ENCODE assay signal across 11 cellular contexts in the genomic region with DNA sequence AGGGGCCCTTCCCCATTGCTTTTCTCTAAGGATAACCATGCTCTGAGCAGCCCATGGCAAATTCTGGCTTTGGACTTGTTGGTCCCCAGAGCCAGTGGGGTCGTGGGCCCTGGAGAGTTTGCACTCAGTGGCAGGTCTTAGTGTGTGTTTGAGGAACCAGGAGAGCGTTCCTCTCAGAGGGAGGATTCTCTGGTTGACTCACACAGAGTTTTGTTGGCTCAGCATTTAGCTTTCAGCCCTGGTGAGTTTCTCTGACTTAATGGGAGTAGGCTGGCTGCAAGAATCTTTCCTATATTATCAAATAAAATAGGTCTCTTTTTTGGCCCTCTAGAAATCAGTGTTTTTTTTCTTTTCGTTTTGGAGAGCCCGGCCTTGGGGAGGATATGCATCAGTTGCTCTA. TPM values are rescaled to one million over a fixed set of nuclear protein-coding genes. Genes with fewer than 3 reads are reported as not detected.
DNase-seq lines count a peak whose midpoint lies in the region; ATAC-seq and TF ChIP-seq lines count a peak whose summit lies in the region.
"Had no signal": no experiment of that assay in that cellular context is flagged by ENCODE, and none has a peak within 500 bp of the region (broad histone marks: within the 10 kb centered on the region; RNA-seq: fewer than 3 reads in every experiment).

No MANE protein-coding gene starts in this region.

- peaks cover 0 to 20% (median 6%) of the 10 kb centered on the region in 5 donors for H3K27me3 Mint-ChIP-seq in naive thymus-derived CD4-positive, alpha-beta T cell

- peaks cover 72% of the 10 kb centered on the region for H3K4me1 ChIP-seq in body of pancreas
- H3K4me1 ChIP-seq in naive thymus-derived CD4-positive, alpha-beta T cell (ENCODE audit: control insufficient read depth in 2 of 2, insufficient read depth in 2 of 2, low read length in 2 of 2): no peaks in the 10 kb centered on the region
- H3K4me1 ChIP-seq in testis: peaks cover 17% of the 10 kb centered on the region

- peaks cover 0 to 2% (median 0%) of the 10 kb centered on the region in 7 donors for H3K4me1 Mint-ChIP-seq in naive thymus-derived CD4-positive, alpha-beta T cell

- no peak overlapping the region for H3K27ac Mint-ChIP-seq in naive thymus-derived CD4-positive, alpha-beta T cell
- H3K27ac Mint-ChIP-seq: naive thymus-derived CD8-positive, alpha-beta T cell had no signal

- peak overlapping the region; percentile 46 to 89 (median 84) for H3K27ac ChIP-seq in body of pancreas
- H3K27ac ChIP-seq in naive thymus-derived CD4-positive, alpha-beta T cell (ENCODE audit: low read depth, low read length): no peak overlapping the region
- no peak overlapping the region for H3K27ac ChIP-seq in testis

- POLR2A ChIA-PET in naive thymus-derived CD4-positive, alpha-beta T cell (lab: Charles Lee): no interaction called here

- peak; percentile 54 for DNase-seq in DMS79 (lab: John Stamatoyannopoulos, UW)
- peak in 1 of 4 donors; percentile 53 for DNase-seq in body of pancreas
- no peak for DNase-seq in naive thymus-derived CD4-positive, alpha-beta T cell
- no peak for DNase-seq in testis
- DNase-seq in activated effector memory CD4-positive, alpha-beta T cell treated with anti-CD3 and anti-CD28 coated beads, Interleukin-2, amount 50 U/mL, for 16 hours: no peak
- DNase-seq: cerebellar nuclear complex had no signal

- intact Hi-C loops in body of pancreas (cut with DNase I) (no loop called here), testis (cut with DNase I; ENCODE audit: low total_unique reads) (no loop called here)
- intact Hi-C loops in naive thymus-derived CD4-positive, alpha-beta T cell (cut with micrococcal nuclease): no loop called here

- ATAC-seq in HG03432 (IDR thresholded peaks at IDR 0.05; ENCODE audit: unreplicated experiment) (peak; percentile 62), body of pancreas (no peak), GM19324 (IDR thresholded peaks at IDR 0.05; ENCODE audit: low FRiP score, unreplicated experiment) (no peak), HG02610 (IDR thresholded peaks at IDR 0.05; ENCODE audit: unreplicated experiment) (no peak)
- peak; percentile 67 for ATAC-seq in naive thymus-derived CD4-positive, alpha-beta T cell
- ATAC-seq: naive thymus-derived CD8-positive, alpha-beta T cell had no signal

- H3K27me3 ChIP-seq in body of pancreas: no peaks in the 10 kb centered on the region
- no peaks in the 10 kb centered on the region for H3K27me3 ChIP-seq in naive thymus-derived CD4-positive, alpha-beta T cell (ENCODE audit: control insufficient read depth in 2 of 2, insufficient read depth in 2 of 2, low read length in 2 of 2)
- no peaks in the 10 kb centered on the region for H3K27me3 ChIP-seq in testis

- no peak overlapping the region for H3K4me3 Mint-ChIP-seq in naive thymus-derived CD4-positive, alpha-beta T cell
- H3K4me3 Mint-ChIP-seq: naive thymus-derived CD8-positive, alpha-beta T cell had no signal

- TF ChIP-seq POLR2A in body of pancreas (IDR thresholded peaks at IDR 0.05) (no peak), testis (IDR thresholded peaks at IDR 0.05) (no peak)

- peaks cover 0 to 4% (median 0%) of the 10 kb centered on the region in 11 donors for H3K9me3 Mint-ChIP-seq in naive thymus-derived CD4-positive, alpha-beta T cell

- CTCF ChIA-PET in naive thymus-derived CD4-positive, alpha-beta T cell (lab: Charles Lee): no interaction called here

- WGBS in body of pancreas, 2 donors: 36 to 40% methylated on average over 4 of the region's 4 CpGs
- WGBS in testis, 2 donors: 75 to 77% methylated on average over 4 of the region's 4 CpGs

- no peaks in the 10 kb centered on the region for H3K9me3 ChIP-seq in body of pancreas
- no peaks in the 10 kb centered on the region for H3K9me3 ChIP-seq in naive thymus-derived CD4-positive, alpha-beta T cell (ENCODE audit: control insufficient read depth in 2 of 3, low read length in 3 of 3)
- no peaks in the 10 kb centered on the region for H3K9me3 ChIP-seq in testis

- no peak for TF ChIP-seq CTCF in body of pancreas (IDR thresholded peaks at IDR 0.05)
- TF ChIP-seq CTCF in testis (IDR thresholded peaks at IDR 0.05): no peak

- H3K36me3 ChIP-seq in body of pancreas (replicated peaks in 1 of 2; ENCODE audit: insufficient read depth in 1 of 2, low read depth in 2 of 2) (no peaks in the 10 kb centered on the region), testis (ENCODE audit: low read depth, missing control alignments) (no peaks in the 10 kb centered on the region)
- no peaks in the 10 kb centered on the region for H3K36me3 ChIP-seq in naive thymus-derived CD4-positive, alpha-beta T cell (ENCODE audit: control insufficient read depth in 2 of 3, insufficient read depth in 3 of 3, low read length in 3 of 3)

- peaks cover 0 to 3% (median 0%) of the 10 kb centered on the region in 5 donors for H3K36me3 Mint-ChIP-seq in naive thymus-derived CD4-positive, alpha-beta T cell
- H3K36me3 Mint-ChIP-seq: naive thymus-derived CD8-positive, alpha-beta T cell had no signal

- H3K4me3 ChIP-seq in body of pancreas (no peak overlapping the region), testis (no peak overlapping the region)
- no peak overlapping the region for H3K4me3 ChIP-seq in naive thymus-derived CD4-positive, alpha-beta T cell (ENCODE audit: low read length)

RNA-seq across cellular contexts. Expression of gene ST14, which starts 20.9 kb away (rescaled TPM):
- total RNA-seq in body of pancreas (10 to 100 TPM; 55.3 to 61.0 TPM), testis (1 to 10 TPM in 1 of 2 donors, under 1 TPM in 1; 0.55 to 2.4 TPM)
- 1 to 10 TPM in 2 of 5 experiments, under 1 TPM in 2, not detected in 1; 0.49 to 8.8 (median 0.93) TPM for total RNA-seq in naive thymus-derived CD4-positive, alpha-beta T cell
- polyA plus RNA-seq in naive thymus-derived CD4-positive, alpha-beta T cell: under 1 TPM in 1 of 2 donors, not detected in 1; 0.05 TPM
- polyA plus RNA-seq in testis (ENCODE audit: insufficient read depth, low read depth, low replicate concordance): 5.8 TPM
- total RNA-seq: T-helper 2 cell treated with Interferon-gamma antibody and Interleukin-4, amounts not matched to agents 100 ng/mL and 5 ng/mL, for 36 hours had no signal
- polyA plus RNA-seq: naive thymus-derived CD8-positive, alpha-beta T cell had no signal

Comparison
In these comparisons a context has a peak if more than half of its experiments do, and no peak if none do; other contexts are left out.
1. ATAC-seq: peak in HG03432 (single experiment) and naive thymus-derived CD4-positive, alpha-beta T cell (single experiment); none in body of pancreas (single experiment), GM19324 (single experiment) and HG02610 (single experiment).
2. H3K27ac ChIP-seq: peak in body of pancreas (4 of 4); none in naive thymus-derived CD4-positive, alpha-beta T cell (single experiment) and testis (0 of 2).
3. RNA of gene ST14, which starts 20.9 kb away (total RNA-seq): 55.3 to 61.0 TPM in body of pancreas; 0.55 to 2.4 TPM in testis and 0.49 to 8.8 TPM in naive thymus-derived CD4-positive, alpha-beta T cell; every median in the first group is over 4 times any median in the second.